1 cellular context compared by ENCODE assay signal in genomic region chr15:96538506-96538905, GRCh38.
TF ChIP-seq lines count a peak whose summit lies in the region.

No MANE protein-coding gene starts in this region.

TF ChIP-seq in GM23338, 12 proteins besides CTCF, POLR2A, EP300 and RAD21 (continued from another document):
- no peak for TF ChIP-seq ZNF462 (CRISPR knock-in tag; IDR thresholded peaks at IDR 0.05)
- TF ChIP-seq POLR2AphosphoS5 (IDR thresholded peaks at IDR 0.05; ENCODE audit: low read depth) = no peak
- TF ChIP-seq CREB1 (CRISPR knock-in tag; IDR thresholded peaks at IDR 0.05; ENCODE audit: low read depth) = no peak
- TF ChIP-seq ZNF114 (CRISPR knock-in tag; IDR thresholded peaks at IDR 0.05) = no peak
- TF ChIP-seq NANOG (IDR thresholded peaks at IDR 0.05; ENCODE audit: borderline replicate concordance) = no peak
